Comparison of ENCODE assay signal across 1 cellular context in the genomic region with DNA sequence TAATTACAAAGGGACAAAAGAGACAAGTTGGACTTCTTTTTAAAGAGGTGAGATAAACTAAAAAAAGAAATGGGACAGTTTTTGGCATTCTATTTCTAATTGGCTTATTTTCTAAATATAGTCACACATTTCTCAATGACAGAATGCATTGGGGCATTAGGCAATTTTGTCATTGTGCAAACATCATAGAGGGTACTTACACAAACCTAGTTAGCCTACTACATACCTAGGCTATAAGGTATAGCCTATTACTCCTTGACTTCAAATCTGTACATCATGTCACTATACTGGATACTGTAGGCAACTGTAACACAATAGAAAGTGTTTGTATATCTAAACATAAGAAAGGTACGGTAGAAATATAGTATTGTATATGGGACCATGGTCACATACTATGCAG.
TF ChIP-seq lines count a peak whose summit lies in the region.

No MANE protein-coding gene starts in this region.

TF ChIP-seq in HepG2, 621 proteins besides CTCF, POLR2A, EP300 and RAD21 (continued from another document):
- 0 out of 2 replicates have a peak, but pooled peaks have one; percentile 13 for TF ChIP-seq CEBPB (IDR thresholded peaks at IDR 0.05; ENCODE audit: borderline replicate concordance, low read depth, low read length)
